ENCODE assay signal across 29 cellular contexts in genomic region chr2:214837466-214837865, GRCh38.
"Had no signal": no experiment of that assay in that cellular context is flagged by ENCODE, and none has a peak within 500 bp of the region (broad histone marks: within the 10 kb centered on the region; RNA-seq: fewer than 3 reads in every experiment).

No MANE protein-coding gene starts in this region.

- H3K9me3 ChIP-seq: adrenal gland, body of pancreas, SJCRH30 had no signal

- H3K36me3 ChIP-seq: adrenal gland, breast epithelium, SJCRH30 had no signal

- H3K27me3 ChIP-seq: adrenal gland, body of pancreas, breast epithelium, SJCRH30 had no signal

- H3K4me3 ChIP-seq: adrenal gland, body of pancreas, breast epithelium, SJCRH30, SK-N-MC had no signal

- H3K9ac ChIP-seq: KMS-11 had no signal

- H3K4me1 ChIP-seq: adrenal gland, body of pancreas, breast epithelium, SJCRH30 had no signal

- DNase-seq: activated CD4-positive, alpha-beta memory T cell treated with anti-CD3 and anti-CD28 coated beads for 36 hours; activated CD4-positive, alpha-beta T cell treated with anti-CD3 and anti-CD28 coated beads for 36 hours; activated CD4-positive, alpha-beta T cell treated with anti-CD3 and anti-CD28 coated beads, Interleukin-2, amount 50 U/mL, for 1 hour; activated CD8-positive, alpha-beta memory T cell treated with anti-CD3 and anti-CD28 coated beads, Interleukin-2, amount 50 U/mL, for 4 hours; activated gamma-delta T cell treated with Interleukin-2 at 50 U/mL for 16 hours; activated naive CD4-positive, alpha-beta T cell treated with anti-CD3 and anti-CD28 coated beads for 36 hours; activated T-cell treated with anti-CD3 and anti-CD28 coated beads for 4 hours; activated T-cell treated with anti-CD3 and anti-CD28 coated beads, Interleukin-2, amount 50 U/mL, for 4 hours; adrenal gland; body of pancreas; MM.1S; MV-4-11; NCI-H1092; NCI-H1417; NCI-H146; NCI-H187; NCI-H2029 treated with DMSO at 0.1 percent for 48 hours; NCI-H2107; NCI-H2171; NCI-H510A; NCI-H526; NCI-H748 treated with DMSO at 0.1 percent for 48 hours; NK-92 treated with Interleukin-12 subunit alpha and Interleukin-12 subunit beta, amount 100 ng/mL, for 24 hours; OCI-M1; Right ventricle myocardium superior; SJCRH30 had no signal
